8 cellular contexts compared by ENCODE assay signal in the genomic region with DNA sequence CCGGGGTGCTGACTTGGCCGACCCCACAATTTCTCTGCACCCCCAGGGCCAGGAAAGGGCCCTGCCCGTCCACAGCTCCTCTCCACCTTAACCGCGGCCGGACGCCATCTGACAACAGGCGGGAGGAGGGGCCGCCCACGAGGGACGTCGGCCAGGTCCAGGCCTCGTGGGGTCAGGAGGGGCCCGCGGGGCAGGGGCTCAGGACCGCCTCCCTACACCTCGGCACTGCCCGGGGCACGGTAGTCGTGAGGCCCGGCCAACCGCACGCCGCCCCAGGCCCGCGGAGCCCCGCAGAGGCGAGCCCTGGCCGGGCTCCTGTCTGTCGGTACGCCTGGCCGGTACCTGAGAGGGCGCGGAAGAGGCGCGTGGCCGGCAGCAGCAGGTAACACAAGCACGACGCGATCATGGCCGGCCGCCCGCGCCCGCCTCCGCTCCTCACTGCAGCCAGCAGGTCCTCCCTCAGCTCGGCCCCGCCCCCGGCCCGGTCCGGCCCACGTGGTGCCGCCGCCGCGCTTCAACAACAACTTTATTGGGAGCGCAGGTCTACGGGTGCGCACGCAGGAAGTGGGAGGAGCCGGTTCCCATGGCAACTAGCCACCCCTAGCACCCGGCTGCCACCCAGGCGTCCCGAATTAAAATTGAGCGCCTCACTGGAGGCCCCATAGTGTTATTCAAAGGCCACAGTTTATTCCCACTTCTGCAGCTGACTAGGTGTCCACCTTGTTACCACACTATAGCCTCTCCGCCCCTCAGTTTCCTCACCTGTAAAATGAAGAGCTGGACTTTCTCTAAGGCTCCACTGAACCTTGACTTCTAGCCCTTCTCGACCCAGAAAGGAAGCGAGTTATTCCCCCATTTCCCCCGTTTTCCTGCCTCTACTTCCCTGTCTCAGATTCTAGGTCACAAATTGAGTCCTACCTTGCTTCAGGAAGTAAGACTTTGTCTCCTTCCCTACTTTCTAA. TPM values are rescaled to one million over a fixed set of nuclear protein-coding genes. Genes with fewer than 3 reads are reported as not detected.
DNase-seq lines count a peak whose midpoint lies in the region; ATAC-seq and TF ChIP-seq lines count a peak whose summit lies in the region.

A gene with protein sequence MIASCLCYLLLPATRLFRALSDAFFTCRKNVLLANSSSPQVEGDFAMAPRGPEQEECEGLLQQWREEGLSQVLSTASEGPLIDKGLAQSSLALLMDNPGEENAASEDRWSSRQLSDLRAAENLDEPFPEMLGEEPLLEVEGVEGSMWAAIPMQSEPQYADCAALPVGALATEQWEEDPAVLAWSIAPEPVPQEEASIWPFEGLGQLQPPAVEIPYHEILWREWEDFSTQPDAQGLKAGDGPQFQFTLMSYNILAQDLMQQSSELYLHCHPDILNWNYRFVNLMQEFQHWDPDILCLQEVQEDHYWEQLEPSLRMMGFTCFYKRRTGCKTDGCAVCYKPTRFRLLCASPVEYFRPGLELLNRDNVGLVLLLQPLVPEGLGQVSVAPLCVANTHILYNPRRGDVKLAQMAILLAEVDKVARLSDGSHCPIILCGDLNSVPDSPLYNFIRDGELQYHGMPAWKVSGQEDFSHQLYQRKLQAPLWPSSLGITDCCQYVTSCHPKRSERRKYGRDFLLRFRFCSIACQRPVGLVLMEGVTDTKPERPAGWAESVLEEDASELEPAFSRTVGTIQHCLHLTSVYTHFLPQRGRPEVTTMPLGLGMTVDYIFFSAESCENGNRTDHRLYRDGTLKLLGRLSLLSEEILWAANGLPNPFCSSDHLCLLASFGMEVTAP (minus strand): TSS at position 461 of the 962 bp plus-strand sequence. CDS start 55 bp downstream, at position 406.

- ATAC-seq in natural killer cell = peak; percentile 92 to 98 (median 94)

- TF ChIP-seq CTCF in fibroblast of pulmonary artery (IDR thresholded peaks at IDR 0.05; ENCODE audit: low read length, missing control alignments) (no peak), natural killer cell (IDR thresholded peaks at IDR 0.05) (no peak)

- intact Hi-C loops in natural killer cell (cut with micrococcal nuclease) = loop anchor here (2.0 kb wide), 1 partner anchor 44 kb away; no protein-coding TSS in a partner anchor

- no peaks in the 10 kb centered on the region for H3K9me3 Mint-ChIP-seq in natural killer cell

- H3K9me3 ChIP-seq in HAP-1 = no peaks in the 10 kb centered on the region
- H3K9me3 ChIP-seq in MG63 = no peaks in the 10 kb centered on the region

- H3K4me3 ChIP-seq in HAP-1 (peak within 1 kb of the TSS; percentile 64), MG63 (peak within 1 kb of the TSS; percentile 63), fibroblast of pulmonary artery (replicated peaks; ENCODE audit: low read depth, low read length) (peak within 1 kb of the TSS; percentile 78)

- H3K4me1 Mint-ChIP-seq in natural killer cell = peaks cover 25 to 30% of the 10 kb centered on the region in 2 donors

- H3K27ac Mint-ChIP-seq in natural killer cell = peak within 1 kb of the TSS; percentile 88 to 95

- in situ Hi-C loops in HAP-1 (cut with MboI; ENCODE audit: low sequenced_read_pairs) = no loop called here

- peaks cover 12% of the 10 kb centered on the region for H3K4me1 ChIP-seq in HAP-1

- no peaks in the 10 kb centered on the region for H3K27me3 Mint-ChIP-seq in natural killer cell (ENCODE audit: low read depth in 2 of 2)

- DNase-seq in ELF-1 (ENCODE audit: low read depth, low spot score) = peak; percentile 98
- peak; percentile 83 to 97 for DNase-seq in HAP-1 (ENCODE audit: low spot score in 2 of 2)
- peak; percentile 89 for DNase-seq in MG63
- peak; percentile 87 to 88 for DNase-seq in SHP77 (lab: John Stamatoyannopoulos, UW)
- DNase-seq in activated effector memory CD4-positive, alpha-beta T cell treated with Interleukin-2 at 50 U/mL for 16 hours = peak; percentile 96
- DNase-seq in fibroblast of pulmonary artery (ENCODE audit: low read depth) = peak; percentile 95
- peak; percentile 98 for DNase-seq in natural killer cell
- peak; percentile 92 to 96 (median 96) for DNase-seq in stimulated activated naive CD4-positive, alpha-beta T cell (lab: John Stamatoyannopoulos, UW)

- H3K36me3 Mint-ChIP-seq in natural killer cell = no peaks in the 10 kb centered on the region

- H3K4me3 Mint-ChIP-seq in natural killer cell = peak within 1 kb of the TSS; percentile 90

- peaks cover 16% of the 10 kb centered on the region for H3K36me3 ChIP-seq in HAP-1 (replicated peaks)
- H3K36me3 ChIP-seq in MG63 = no peaks in the 10 kb centered on the region

- H3K27me3 ChIP-seq in HAP-1 (ENCODE audit: low read depth) (no peaks in the 10 kb centered on the region), MG63 (no peaks in the 10 kb centered on the region)

RNA-seq across cellular contexts. Expression of the gene that starts here (rescaled TPM):
- total RNA-seq in MG63 (2014; rRNA removed; shearing (Covaris generic); ENCODE audit: low replicate concordance) = 1.1 and 2.5 TPM in 2 replicates
- 10 to 100 TPM; 12.2 to 20.2 (median 17.2) TPM for total RNA-seq in natural killer cell

Comparison
In these comparisons a context has a peak if more than half of its experiments do, and no peak if none do; other contexts are left out.
1. Peak in every context shown above with its lines: DNase-seq, ATAC-seq and H3K4me3 ChIP-seq.